ENCODE assay signal across 3 cellular contexts in genomic region chr2:39922679-39923416, GRCh38.
TF ChIP-seq lines count a peak whose summit lies in the region.

No MANE protein-coding gene starts in this region.

TF ChIP-seq in SK-N-SH treated with all-trans-retinoic acid at 6 μM for 48 hours, 23 proteins besides CTCF, POLR2A, EP300 and RAD21 (continued from another document):
- TF ChIP-seq POU6F1 (CRISPR knock-in tag; IDR thresholded peaks at IDR 0.05; ENCODE audit: borderline replicate concordance, low read depth) (no peak), PATZ1 (CRISPR knock-in tag; IDR thresholded peaks at IDR 0.05; ENCODE audit: borderline replicate concordance) (no peak), ZNF70 (CRISPR knock-in tag; IDR thresholded peaks at IDR 0.05) (no peak), TOX (CRISPR knock-in tag; IDR thresholded peaks at IDR 0.05; ENCODE audit: borderline replicate concordance) (no peak), ARNTL (CRISPR knock-in tag; IDR thresholded peaks at IDR 0.05; ENCODE audit: borderline replicate concordance, low read depth) (no peak), ISL1 (CRISPR knock-in tag; IDR thresholded peaks at IDR 0.05) (peak; percentile 54), ZNF565 (CRISPR knock-in tag; conservative IDR thresholded peaks at IDR 0.05; ENCODE audit: low read depth) (no peak)
TF ChIP-seq in SK-N-SH treated with all-trans-retinoic acid at 6 μM for 48 hours: peak in this region for 1.

TF ChIP-seq in SK-N-SH, 30 proteins besides CTCF, POLR2A, EP300 and RAD21 (continued from another document):
- no peak for TF ChIP-seq USF2 (IDR thresholded peaks at IDR 0.05; ENCODE audit: borderline replicate concordance, low read depth, low read length)
- TF ChIP-seq SMC3 (IDR thresholded peaks at IDR 0.05; ENCODE audit: low read depth, low read length) = no peak
- TF ChIP-seq RXRA (IDR thresholded peaks at IDR 0.05; ENCODE audit: borderline replicate concordance, low read depth) = no peak
- no peak for TF ChIP-seq NFIC (IDR thresholded peaks at IDR 0.05; ENCODE audit: borderline replicate concordance)
- TF ChIP-seq SIN3A (IDR thresholded peaks at IDR 0.05; ENCODE audit: borderline replicate concordance, low read depth, low read length) = no peak
- no peak for TF ChIP-seq RFX5 (IDR thresholded peaks at IDR 0.05; ENCODE audit: low read length)
- TF ChIP-seq ELF1 (IDR thresholded peaks at IDR 0.05) = no peak
- no peak for TF ChIP-seq FOSL2 (IDR thresholded peaks at IDR 0.05; ENCODE audit: borderline replicate concordance, low read depth)
- TF ChIP-seq MXI1 (IDR thresholded peaks at IDR 0.05; ENCODE audit: low read depth, low read length) = no peak
TF ChIP-seq in SK-N-SH: peak in this region for 0.

TF ChIP-seq in GM23338, 12 proteins besides CTCF, POLR2A, EP300 and RAD21 (continued from another document):
- TF ChIP-seq REST (IDR thresholded peaks at IDR 0.05; ENCODE audit: unreplicated experiment) (no peak), CREB1 (CRISPR knock-in tag; IDR thresholded peaks at IDR 0.05; ENCODE audit: low read depth) (no peak), POLR2AphosphoS5 (IDR thresholded peaks at IDR 0.05; ENCODE audit: low read depth) (no peak), EZH2phosphoT487 (IDR thresholded peaks at IDR 0.05; ENCODE audit: unreplicated experiment) (no peak), ZNF462 (CRISPR knock-in tag; IDR thresholded peaks at IDR 0.05) (no peak), NANOG (IDR thresholded peaks at IDR 0.05; ENCODE audit: borderline replicate concordance) (no peak), JUNB (IDR thresholded peaks at IDR 0.05; ENCODE audit: unreplicated experiment) (no peak), EZH2 (IDR thresholded peaks at IDR 0.05; ENCODE audit: low read depth, unreplicated experiment) (no peak), ZNF114 (CRISPR knock-in tag; IDR thresholded peaks at IDR 0.05) (no peak)
TF ChIP-seq in GM23338: peak in this region for 0.
